Comparison of ENCODE assay signal across 21 cellular contexts in genomic region chr2:33775306-33775705, GRCh38.
"Had no signal": no experiment of that assay in that cellular context is flagged by ENCODE, and none has a peak within 500 bp of the region (broad histone marks: within the 10 kb centered on the region; RNA-seq: fewer than 3 reads in every experiment).

No MANE protein-coding gene starts in this region.

- DNase-seq: colonic mucosa; cortex of kidney; dermis blood vessel endothelial cell; dorsolateral prefrontal cortex; effector CD4-positive, alpha-beta T cell; effector CD8-positive, alpha-beta T cell; effector memory CD4-positive, alpha-beta T cell; effector memory CD8-positive, alpha-beta T cell; endodermal cell; erythroblast; esophagus squamous epithelium; foreskin fibroblast; foreskin keratinocyte; foreskin melanocyte; gastrocnemius medialis; glutamatergic neuron; head of caudate nucleus; heart left ventricle had no signal

- H3K4me1 Mint-ChIP-seq: endodermal cell had no signal

- ATAC-seq: effector memory CD8-positive, alpha-beta T cell; esophagus mucosa; foreskin keratinocyte; gastrocnemius medialis; gastroesophageal sphincter; heart left ventricle had no signal

- H3K4me3 Mint-ChIP-seq: dendritic cell treated with granulocyte-macrophage colony-stimulating factor and Interleukin-4, amounts not matched to agents 40 ng/mL and 50 ng/mL, for 4 days; effector memory CD8-positive, alpha-beta T cell; endodermal cell had no signal

- H3K9me3 Mint-ChIP-seq: dendritic cell treated with granulocyte-macrophage colony-stimulating factor and Interleukin-4, amounts not matched to agents 40 ng/mL and 50 ng/mL, for 4 days; effector memory CD8-positive, alpha-beta T cell had no signal

- H3K27me3 Mint-ChIP-seq: dendritic cell treated with granulocyte-macrophage colony-stimulating factor and Interleukin-4, amounts not matched to agents 40 ng/mL and 50 ng/mL, for 4 days had no signal

- H3K27ac Mint-ChIP-seq: dendritic cell treated with granulocyte-macrophage colony-stimulating factor and Interleukin-4, amounts not matched to agents 40 ng/mL and 50 ng/mL, for 4 days; effector memory CD8-positive, alpha-beta T cell; endodermal cell had no signal
